Comparison of ENCODE assay signal across 6 cellular contexts in the genomic region with DNA sequence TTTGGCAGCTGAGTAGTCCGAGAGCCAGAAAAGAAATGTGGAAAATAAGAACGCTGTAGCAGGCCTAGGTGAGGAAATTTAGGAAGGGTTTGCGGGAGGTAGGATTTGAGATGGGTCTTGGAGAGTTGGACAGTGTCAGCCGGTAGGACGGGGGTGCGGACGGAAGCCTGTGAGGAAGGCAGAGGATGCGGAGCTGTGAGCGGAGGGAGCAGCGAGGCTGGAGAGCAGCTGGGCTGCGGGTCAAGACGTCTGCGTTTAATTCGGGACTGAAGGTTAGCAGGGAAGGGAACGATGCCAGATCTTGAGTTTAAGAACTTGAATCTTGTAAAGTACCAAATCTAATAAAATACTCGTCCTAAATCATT. TPM values are rescaled to one million over a fixed set of nuclear protein-coding genes. Genes with fewer than 3 reads are reported as not detected.
DNase-seq lines count a peak whose midpoint lies in the region; ATAC-seq and TF ChIP-seq lines count a peak whose summit lies in the region.

No MANE protein-coding gene starts in this region.

- peak overlapping the region; percentile 65 for H3K4me3 Mint-ChIP-seq in activated CD4-positive, alpha-beta T cell treated with anti-CD3 and anti-CD28 coated beads, Interleukin-2, amount 10 ng/mL, durations not matched to agents 7 days and 5 days

- H3K36me3 ChIP-seq in left ventricle myocardium inferior (peaks cover 38% of the 10 kb centered on the region), thoracic aorta (peaks cover 37% of the 10 kb centered on the region)

- no peak for TF ChIP-seq CTCF in left ventricle myocardium inferior (IDR thresholded peaks at IDR 0.05; ENCODE audit: borderline replicate concordance)
- TF ChIP-seq CTCF in thoracic aorta (IDR thresholded peaks at IDR 0.05) = no peak

- H3K36me3 Mint-ChIP-seq in activated CD4-positive, alpha-beta T cell treated with anti-CD3 and anti-CD28 coated beads, Interleukin-2, amount 10 ng/mL, durations not matched to agents 7 days and 5 days (ENCODE audit: low read depth) = peaks cover 19% of the 10 kb centered on the region

- intact Hi-C loops in left ventricle myocardium inferior (cut with micrococcal nuclease) = no loop called here

- H3K4me1 ChIP-seq in left ventricle myocardium inferior (peaks cover 53% of the 10 kb centered on the region), thoracic aorta (ENCODE audit: control insufficient read depth in 1 of 2, low read depth in 2 of 2) (peaks cover 18 to 24% of the 10 kb centered on the region in 2 donors)

- peak overlapping the region; percentile 87 for H3K4me3 ChIP-seq in left ventricle myocardium inferior
- H3K4me3 ChIP-seq in thoracic aorta = peak overlapping the region; percentile 72

- ATAC-seq in thoracic aorta (ENCODE audit: insufficient number of reproducible peaks, low FRiP score, low read depth) (peak; percentile 7), GM19351 (IDR thresholded peaks at IDR 0.05; ENCODE audit: unreplicated experiment) (no peak)

- no peak for DNase-seq in activated CD4-positive, alpha-beta T cell treated with anti-CD3 and anti-CD28 coated beads, Interleukin-2, amount 10 ng/mL, durations not matched to agents 7 days and 5 days
- DNase-seq in activated CD4-positive, alpha-beta T cell treated with anti-CD3 and anti-CD28 coated beads for 4 hours = no peak
- DNase-seq in left ventricle myocardium inferior = no peak
- DNase-seq in thoracic aorta (ENCODE audit: low spot score) = no peak
- DNase-seq in activated CD4-positive, alpha-beta T cell treated with anti-CD3 and anti-CD28 coated beads, Interleukin-2, amount 50 U/mL, for 48 hours = no peak

- H3K27me3 ChIP-seq in left ventricle myocardium inferior (ENCODE audit: low read depth) (peaks cover 14% of the 10 kb centered on the region), thoracic aorta (replicated peaks; ENCODE audit: insufficient read depth) (no peaks in the 10 kb centered on the region)

- no peaks in the 10 kb centered on the region for H3K9me3 Mint-ChIP-seq in activated CD4-positive, alpha-beta T cell treated with anti-CD3 and anti-CD28 coated beads, Interleukin-2, amount 10 ng/mL, durations not matched to agents 7 days and 5 days

- POLR2A ChIA-PET in activated CD4-positive, alpha-beta T cell treated with anti-CD3 and anti-CD28 coated beads, Interleukin-2, amount 10 ng/mL, durations not matched to agents 7 days and 5 days (lab: Charles Lee) = no interaction called here

- no peaks in the 10 kb centered on the region for H3K9me3 ChIP-seq in left ventricle myocardium inferior (replicated peaks)
- H3K9me3 ChIP-seq in thoracic aorta = no peaks in the 10 kb centered on the region

- H3K27me3 Mint-ChIP-seq in activated CD4-positive, alpha-beta T cell treated with anti-CD3 and anti-CD28 coated beads, Interleukin-2, amount 10 ng/mL, durations not matched to agents 7 days and 5 days = peaks cover 4% of the 10 kb centered on the region

- peak overlapping the region; percentile 58 for H3K27ac Mint-ChIP-seq in activated CD4-positive, alpha-beta T cell treated with anti-CD3 and anti-CD28 coated beads, Interleukin-2, amount 10 ng/mL, durations not matched to agents 7 days and 5 days

- peaks cover 16% of the 10 kb centered on the region for H3K4me1 Mint-ChIP-seq in activated CD4-positive, alpha-beta T cell treated with anti-CD3 and anti-CD28 coated beads, Interleukin-2, amount 10 ng/mL, durations not matched to agents 7 days and 5 days

- CTCF ChIA-PET in activated CD4-positive, alpha-beta T cell treated with anti-CD3 and anti-CD28 coated beads, Interleukin-2, amount 10 ng/mL, durations not matched to agents 7 days and 5 days (lab: Charles Lee) = interaction anchor here (0.6 kb wide), 2 partner anchors 107 to 402 kb away, joined by 3 read pairs; no protein-coding TSS in a partner anchor

- H3K27ac ChIP-seq in left ventricle myocardium inferior (replicated peaks) = peak overlapping the region; percentile 75
- peak overlapping the region in 1 of 2 donors; percentile 16 for H3K27ac ChIP-seq in thoracic aorta

RNA-seq across cellular contexts. Expression of gene TIGD3, which starts 0.7 kb away (rescaled TPM):
- under 1 TPM; 0.42 to 0.79 TPM for total RNA-seq in activated CD4-positive, alpha-beta T cell treated with anti-CD3 and anti-CD28 coated beads, Interleukin-2, amount 10 ng/mL, durations not matched to agents 7 days and 5 days
- total RNA-seq in left ventricle myocardium inferior = 0.44 TPM
- not detected for total RNA-seq in thoracic aorta

RNA-seq across cellular contexts. Expression of gene DPF2, which starts 20.2 kb away (rescaled TPM):
- total RNA-seq in activated CD4-positive, alpha-beta T cell treated with anti-CD3 and anti-CD28 coated beads, Interleukin-2, amount 10 ng/mL, durations not matched to agents 7 days and 5 days = 10 to 100 TPM; 61.1 to 75.6 TPM
- total RNA-seq in left ventricle myocardium inferior = 40.6 TPM
- 10 to 100 TPM; 33.3 to 49.4 TPM for total RNA-seq in thoracic aorta

RNA-seq across cellular contexts. Expression of gene SLC25A45, which starts 28.6 kb away (rescaled TPM):
- total RNA-seq in activated CD4-positive, alpha-beta T cell treated with anti-CD3 and anti-CD28 coated beads, Interleukin-2, amount 10 ng/mL, durations not matched to agents 7 days and 5 days = 10 to 100 TPM; 40.9 TPM
- total RNA-seq in left ventricle myocardium inferior = 5.0 TPM
- 10 to 100 TPM; 19.0 to 26.7 TPM for total RNA-seq in thoracic aorta

RNA-seq across cellular contexts. Expression of gene FRMD8, which starts 32.6 kb away (rescaled TPM):
- total RNA-seq in activated CD4-positive, alpha-beta T cell treated with anti-CD3 and anti-CD28 coated beads, Interleukin-2, amount 10 ng/mL, durations not matched to agents 7 days and 5 days = 10 to 100 TPM; 49.5 to 52.1 TPM
- total RNA-seq in left ventricle myocardium inferior (8.4 TPM), thoracic aorta (10 to 100 TPM; 45.2 to 45.9 TPM)

RNA-seq across cellular contexts. Expression of gene CDC42EP2, which starts 39.2 kb away (rescaled TPM):
- under 1 TPM; 0.25 to 0.67 TPM for total RNA-seq in activated CD4-positive, alpha-beta T cell treated with anti-CD3 and anti-CD28 coated beads, Interleukin-2, amount 10 ng/mL, durations not matched to agents 7 days and 5 days
- total RNA-seq in left ventricle myocardium inferior (11.3 TPM), thoracic aorta (10 to 100 TPM in 1 of 2 donors, 1 to 10 TPM in 1; 8.5 to 18.7 TPM)
